19 cellular contexts compared by ENCODE assay signal in the genomic region with DNA sequence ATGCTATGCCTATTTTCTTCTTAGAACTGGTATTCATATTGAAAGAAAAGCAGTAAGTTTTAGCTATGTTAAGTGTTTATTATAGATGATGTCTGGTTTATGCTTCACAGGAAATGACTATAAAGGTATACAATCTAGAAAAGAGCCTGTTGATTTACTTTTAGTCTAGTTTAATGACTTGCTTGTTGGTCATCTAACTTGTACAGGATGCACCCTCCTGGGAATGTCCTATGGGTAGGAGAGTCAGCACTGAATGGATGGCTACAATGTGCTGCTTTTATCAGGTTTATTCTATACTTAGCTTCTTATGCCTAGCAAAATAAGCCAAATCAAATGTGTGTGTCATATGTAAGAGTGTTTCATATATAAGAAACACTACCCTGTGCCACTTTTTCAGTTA.
DNase-seq lines count a peak whose midpoint lies in the region; ATAC-seq and TF ChIP-seq lines count a peak whose summit lies in the region.
"Had no signal": no experiment of that assay in that cellular context is flagged by ENCODE, and none has a peak within 500 bp of the region (broad histone marks: within the 10 kb centered on the region; RNA-seq: fewer than 3 reads in every experiment).

No MANE protein-coding gene starts in this region.

- H3K27me3 ChIP-seq in BLaER1 treated with 17β-estradiol and CSF1 and Interleukin-3, amounts not matched to agents 10 nM and 100 nM: no peaks in the 10 kb centered on the region
- no peaks in the 10 kb centered on the region for H3K27me3 ChIP-seq in gastrocnemius medialis
- H3K27me3 ChIP-seq: heart right ventricle, tibial nerve had no signal

- ATAC-seq in gastrocnemius medialis (no peak), HG02759 (IDR thresholded peaks at IDR 0.05; ENCODE audit: unreplicated experiment) (no peak)
- ATAC-seq: left lobe of liver; natural killer cell; stimulated activated naive CD8-positive, alpha-beta T cell treated with anti-CD3 and anti-CD28 coated beads, Interleukin-15, Interleukin-2, amounts not matched to agents 100 U/mL and 50 U/mL, for 24 hours had no signal

- H4K20me1 ChIP-seq in BLaER1 treated with 17β-estradiol and CSF1 and Interleukin-3, amounts not matched to agents 10 nM and 100 nM: no peaks in the 10 kb centered on the region

- H3K4me2 ChIP-seq in BLaER1 treated with 17β-estradiol and CSF1 and Interleukin-3, amounts not matched to agents 10 nM and 100 nM: peak overlapping the region; percentile 53 to 90 (median 75)

- H3K9me3 ChIP-seq in BLaER1 treated with 17β-estradiol and CSF1 and Interleukin-3, amounts not matched to agents 10 nM and 100 nM (replicated peaks in 1 of 11): peaks cover 0 to 6% (median 0%) of the 10 kb centered on the region in 11 experiments; a peak in 1 of 22 replicates
- no peaks in the 10 kb centered on the region for H3K9me3 ChIP-seq in gastrocnemius medialis
- H3K9me3 ChIP-seq: heart right ventricle, tibial nerve had no signal

- intact Hi-C loops in gastrocnemius medialis (cut with DNase I; ENCODE audit: low total_unique reads): no loop called here

- H3K4me1 ChIP-seq in BLaER1 treated with 17β-estradiol and CSF1 and Interleukin-3, amounts not matched to agents 10 nM and 100 nM: peaks cover 47 to 77% (median 67%) of the 10 kb centered on the region in 10 experiments
- no peaks in the 10 kb centered on the region for H3K4me1 ChIP-seq in gastrocnemius medialis

- no peak for TF ChIP-seq CTCF in fibroblast of mammary gland (conservative IDR thresholded peaks at IDR 0.05; ENCODE audit: control insufficient read depth, insufficient read depth, low read depth, low read length)
- no peak for TF ChIP-seq CTCF in gastrocnemius medialis (IDR thresholded peaks at IDR 0.05 in 4 of 5, conservative IDR thresholded peaks at IDR 0.05 in 1 of 5)

- DNase-seq in EL: peak; percentile 8
- peak; percentile 6 for DNase-seq in RKO (ENCODE audit: low spot score)
- DNase-seq in fibroblast of mammary gland (ENCODE audit: low read depth): peak; percentile 65
- DNase-seq in SIG-M5 treated with dmso at 0.1 percent for 504 hours (lab: John Stamatoyannopoulos, UW; ENCODE audit: unreplicated experiment): no peak
- DNase-seq in gastrocnemius medialis: no peak
- no peak for DNase-seq in NCI-H187 treated with DMSO at 0.1 percent for 48 hours (lab: John Stamatoyannopoulos, UW)
- DNase-seq: activated CD4-positive, CD25-positive, alpha-beta regulatory T cell; activated CD8-positive, alpha-beta memory T cell treated with anti-CD3 and anti-CD28 coated beads for 24 hours; effector memory CD4-positive, alpha-beta T cell; heart right ventricle; natural killer cell; NCI-H1436 treated with DMSO at 0.1 percent for 48 hours; stimulated activated CD4-positive, alpha-beta T cell treated with anti-CD3 and anti-CD28 coated beads, Interleukin-4, amount 100 ng/mL, for 24 hours; stimulated activated naive CD8-positive, alpha-beta T cell treated with anti-CD3 and anti-CD28 coated beads, Interleukin-15, Interleukin-2, amounts not matched to agents 100 U/mL and 50 U/mL, for 24 hours; T1000 had no signal

- in situ Hi-C loops in gastrocnemius medialis (cut with MboI; ENCODE audit: low sequenced_read_pairs in 4 of 4): loop anchor here in 1 of 4 donors (10.0 kb wide), 1 partner anchor 213 kb away; the partner anchor contains the start of gene NPPC

- no peak overlapping the region for H3K4me3 ChIP-seq in BLaER1 treated with 17β-estradiol and CSF1 and Interleukin-3, amounts not matched to agents 10 nM and 100 nM
- H3K4me3 ChIP-seq in fibroblast of mammary gland (ENCODE audit: control insufficient read depth, low read depth, low read length) (no peak overlapping the region), gastrocnemius medialis (no peak overlapping the region)
- H3K4me3 ChIP-seq: heart right ventricle, tibial nerve had no signal

- H3K27ac ChIP-seq in BLaER1 treated with 17β-estradiol and CSF1 and Interleukin-3, amounts not matched to agents 10 nM and 100 nM: peak overlapping the region in 10 of 11 experiments; percentile 27 to 85 (median 68); a peak in 20 of 22 replicates
- H3K27ac ChIP-seq in gastrocnemius medialis: no peak overlapping the region
- H3K27ac ChIP-seq: heart right ventricle, tibial nerve had no signal

- peaks cover 10 to 23% (median 12%) of the 10 kb centered on the region in 11 experiments for H3K36me3 ChIP-seq in BLaER1 treated with 17β-estradiol and CSF1 and Interleukin-3, amounts not matched to agents 10 nM and 100 nM
- H3K36me3 ChIP-seq in gastrocnemius medialis: peaks cover 0 to 7% of the 10 kb centered on the region in 2 donors

- H3K9ac ChIP-seq in BLaER1 treated with 17β-estradiol and CSF1 and Interleukin-3, amounts not matched to agents 10 nM and 100 nM: peak overlapping the region in 6 of 11 experiments; percentile 27 to 57 (median 44); a peak in 9 of 22 replicates

- no peak for TF ChIP-seq POLR2A in gastrocnemius medialis (IDR thresholded peaks at IDR 0.05)

Comparison
In these comparisons a context has a peak if more than half of its experiments do, and no peak if none do; other contexts are left out.
1. H3K27ac ChIP-seq: peak in BLaER1 treated with 17β-estradiol and CSF1 and Interleukin-3, amounts not matched to agents 10 nM and 100 nM (10 of 11); none in gastrocnemius medialis (0 of 4).
2. DNase-seq: peak in EL (single experiment), RKO (single experiment) and fibroblast of mammary gland (single experiment); none in SIG-M5 treated with dmso at 0.1 percent for 504 hours (single experiment), gastrocnemius medialis (0 of 2) and NCI-H187 treated with DMSO at 0.1 percent for 48 hours (single experiment).